8 cellular contexts compared by ENCODE assay signal in genomic region chr9:114484854-114485443, GRCh38. TPM values are rescaled to one million over a fixed set of nuclear protein-coding genes. Genes with fewer than 3 reads are reported as not detected.
DNase-seq lines count a peak whose midpoint lies in the region; ATAC-seq lines count a peak whose summit lies in the region.

No MANE protein-coding gene starts in this region.

- ATAC-seq in GM18870 (IDR thresholded peaks at IDR 0.05; ENCODE audit: unreplicated experiment) = peak; percentile 49
- ATAC-seq in HG03378 (IDR thresholded peaks at IDR 0.05; ENCODE audit: unreplicated experiment) = peak; percentile 87
- peak; percentile 81 to 86 for ATAC-seq in activated CD4-positive, CD25-positive, alpha-beta regulatory T cell treated with anti-CD3 and anti-CD28 coated beads, Interleukin-2, amount 50 U/mL, for 24 hours
- peak; percentile 80 for ATAC-seq in esophagus mucosa
- no peak for ATAC-seq in HG03097 (IDR thresholded peaks at IDR 0.05; ENCODE audit: low FRiP score, unreplicated experiment)

- no peak overlapping the region for H3K4me3 ChIP-seq in SJCRH30

- no peaks in the 10 kb centered on the region for H3K4me1 ChIP-seq in SJCRH30

- H3K36me3 ChIP-seq in SJCRH30 = no peaks in the 10 kb centered on the region

- no peak overlapping the region for H3K27ac ChIP-seq in SJCRH30

- no peak for DNase-seq in NCI-H2081 treated with DMSO at 0.1 percent for 48 hours (lab: John Stamatoyannopoulos, UW)
- no peak for DNase-seq in SJCRH30
- DNase-seq in NCI-H128 (lab: John Stamatoyannopoulos, UW; ENCODE audit: unreplicated experiment) = no peak

- no peaks in the 10 kb centered on the region for H3K9me3 ChIP-seq in SJCRH30 (replicated peaks)

- H3K27me3 ChIP-seq in SJCRH30 = no peaks in the 10 kb centered on the region

RNA-seq across cellular contexts. Expression of gene WHRN, which starts 20.3 kb away (rescaled TPM):
- 3.4 TPM for total RNA-seq in esophagus mucosa
- total RNA-seq in SJCRH30 (2014; rRNA removed; shearing (Covaris generic)) = 2.5 and 3.1 TPM in 2 replicates
